ENCODE assay signal across 26 cellular contexts in genomic region chr1:3080236-3080964, GRCh38. TPM values are rescaled to one million over a fixed set of nuclear protein-coding genes. Genes with fewer than 3 reads are reported as not detected.
"Had no signal": no experiment of that assay in that cellular context is flagged by ENCODE, and none has a peak within 500 bp of the region (broad histone marks: within the 10 kb centered on the region; RNA-seq: fewer than 3 reads in every experiment).

No MANE protein-coding gene starts in this region.

- H3K4me3 ChIP-seq: colonic mucosa, heart left ventricle, left lung, vagina had no signal

- H3K36me3 Mint-ChIP-seq: activated naive CD4-positive, alpha-beta T cell treated with anti-CD3 and anti-CD28 coated beads, Interleukin-2, amount 10 ng/mL, durations not matched to agents 7 days and 5 days; mesothelial cell of epicardium; natural killer cell had no signal

- H3K36me3 ChIP-seq: colonic mucosa, heart left ventricle, left lung, vagina had no signal

- DNase-seq: activated CD4-positive, alpha-beta memory T cell treated with anti-CD3 and anti-CD28 coated beads, Interleukin-2, amount 10 ng/mL, durations not matched to agents 7 days and 5 days; activated CD4-positive, alpha-beta T cell treated with anti-CD3 and anti-CD28 coated beads, Interleukin-2, amount 10 ng/mL, durations not matched to agents 24 days and 14 days; activated effector memory CD4-positive, alpha-beta T cell treated with Interleukin-2 at 50 U/mL for 16 hours; activated naive CD4-positive, alpha-beta T cell treated with anti-CD3 and anti-CD28 coated beads, Interleukin-2, amount 10 ng/mL, durations not matched to agents 7 days and 5 days; activated T-cell treated with anti-CD3 and anti-CD28 coated beads, Interleukin-2, amount 50 U/mL, for 72 hours; central memory CD4-positive, alpha-beta T cell; colonic mucosa; heart left ventricle; mammary epithelial cell; natural killer cell; occipital lobe; small intestine; stimulated activated CD4-positive, alpha-beta T cell treated with anti-CD3 and anti-CD28 coated beads, Interleukin-2, amount 100 ng/mL, for 24 hours; stimulated activated naive CD8-positive, alpha-beta T cell treated with anti-CD3 and anti-CD28 coated beads, Interleukin-15, amount 100 ng/mL, for 72 hours; trophoblast cell had no signal

- H3K27ac Mint-ChIP-seq: activated CD4-positive, alpha-beta memory T cell treated with anti-CD3 and anti-CD28 coated beads, Interleukin-2, amount 10 ng/mL, durations not matched to agents 7 days and 5 days; activated CD4-positive, alpha-beta T cell treated with anti-CD3 and anti-CD28 coated beads, Interleukin-2, amount 10 ng/mL, durations not matched to agents 24 days and 14 days; activated naive CD4-positive, alpha-beta T cell treated with anti-CD3 and anti-CD28 coated beads, Interleukin-2, amount 10 ng/mL, durations not matched to agents 7 days and 5 days; activated T-cell treated with anti-CD3 and anti-CD28 coated beads, Interleukin-2, amount 50 U/mL, for 72 hours; mesothelial cell of epicardium; natural killer cell; stimulated activated effector memory CD8-positive, alpha-beta T cell treated with anti-CD3 and anti-CD28 coated beads, Interleukin-12 subunit alpha, Interleukin-12 subunit beta, amount 100 ng/mL, for 72 hours; stimulated activated naive CD8-positive, alpha-beta T cell treated with anti-CD3 and anti-CD28 coated beads, Interleukin-15, amount 100 ng/mL, for 72 hours had no signal

- H3K4me1 ChIP-seq: colonic mucosa, vagina had no signal

- H3K4me3 Mint-ChIP-seq: activated CD4-positive, alpha-beta memory T cell treated with anti-CD3 and anti-CD28 coated beads, Interleukin-2, amount 10 ng/mL, durations not matched to agents 7 days and 5 days; activated CD4-positive, alpha-beta T cell treated with anti-CD3 and anti-CD28 coated beads, Interleukin-2, amount 10 ng/mL, durations not matched to agents 24 days and 14 days; activated naive CD4-positive, alpha-beta T cell treated with anti-CD3 and anti-CD28 coated beads, Interleukin-2, amount 10 ng/mL, durations not matched to agents 7 days and 5 days; activated T-cell treated with anti-CD3 and anti-CD28 coated beads, Interleukin-2, amount 50 U/mL, for 72 hours; mesothelial cell of epicardium; natural killer cell; stimulated activated effector memory CD8-positive, alpha-beta T cell treated with anti-CD3 and anti-CD28 coated beads, Interleukin-12 subunit alpha, Interleukin-12 subunit beta, amount 100 ng/mL, for 72 hours; stimulated activated naive CD8-positive, alpha-beta T cell treated with anti-CD3 and anti-CD28 coated beads, Interleukin-15, amount 100 ng/mL, for 72 hours had no signal

- H3K4me1 Mint-ChIP-seq: activated CD4-positive, alpha-beta memory T cell treated with anti-CD3 and anti-CD28 coated beads, Interleukin-2, amount 10 ng/mL, durations not matched to agents 7 days and 5 days; activated CD4-positive, alpha-beta T cell treated with anti-CD3 and anti-CD28 coated beads, Interleukin-2, amount 10 ng/mL, durations not matched to agents 24 days and 14 days; mesothelial cell of epicardium; natural killer cell; stimulated activated effector memory CD8-positive, alpha-beta T cell treated with anti-CD3 and anti-CD28 coated beads, Interleukin-12 subunit alpha, Interleukin-12 subunit beta, amount 100 ng/mL, for 72 hours had no signal

- H3K9me3 ChIP-seq: colonic mucosa, heart left ventricle, left lung, vagina had no signal

- ATAC-seq: activated CD4-positive, CD25-positive, alpha-beta regulatory T cell treated with anti-CD3 and anti-CD28 coated beads, Interleukin-2, amount 50 U/mL, for 24 hours; activated T-cell treated with anti-CD3 and anti-CD28 coated beads, Interleukin-2, amount 50 U/mL, for 72 hours; heart left ventricle; natural killer cell; sciatic nerve; stimulated activated effector memory CD8-positive, alpha-beta T cell treated with anti-CD3 and anti-CD28 coated beads, Interleukin-12 subunit alpha, Interleukin-12 subunit beta, amount 100 ng/mL, for 72 hours; stimulated activated naive CD8-positive, alpha-beta T cell treated with anti-CD3 and anti-CD28 coated beads, Interleukin-15, amount 100 ng/mL, for 72 hours had no signal

- H3K27me3 ChIP-seq: colonic mucosa, vagina had no signal

- H3K9me3 Mint-ChIP-seq: activated CD4-positive, alpha-beta memory T cell treated with anti-CD3 and anti-CD28 coated beads, Interleukin-2, amount 10 ng/mL, durations not matched to agents 7 days and 5 days; activated CD4-positive, alpha-beta T cell treated with anti-CD3 and anti-CD28 coated beads, Interleukin-2, amount 10 ng/mL, durations not matched to agents 24 days and 14 days; activated naive CD4-positive, alpha-beta T cell treated with anti-CD3 and anti-CD28 coated beads, Interleukin-2, amount 10 ng/mL, durations not matched to agents 7 days and 5 days; activated T-cell treated with anti-CD3 and anti-CD28 coated beads, Interleukin-2, amount 50 U/mL, for 72 hours; mesothelial cell of epicardium; natural killer cell; stimulated activated effector memory CD8-positive, alpha-beta T cell treated with anti-CD3 and anti-CD28 coated beads, Interleukin-12 subunit alpha, Interleukin-12 subunit beta, amount 100 ng/mL, for 72 hours; stimulated activated naive CD8-positive, alpha-beta T cell treated with anti-CD3 and anti-CD28 coated beads, Interleukin-15, amount 100 ng/mL, for 72 hours had no signal

- H3K27ac ChIP-seq: colonic mucosa, left lung, vagina, VCaP had no signal

RNA-seq across cellular contexts. Expression of gene PRDM16, which starts 11.4 kb away (rescaled TPM):
- total RNA-seq: activated CD4-positive, alpha-beta T cell treated with anti-CD3 and anti-CD28 coated beads, Interleukin-2, amount 10 ng/mL, durations not matched to agents 24 days and 14 days; mammary epithelial cell; T-helper 2 cell treated with Interferon-gamma antibody and Interleukin-4, amounts not matched to agents 100 ng/mL and 5 ng/mL, for 36 hours had no signal

RNA-seq across cellular contexts. Expression of gene ACTRT2, which starts 59.1 kb away (rescaled TPM):
- total RNA-seq: activated CD4-positive, alpha-beta memory T cell treated with anti-CD3 and anti-CD28 coated beads, Interleukin-2, amount 10 ng/mL, durations not matched to agents 7 days and 5 days; activated CD4-positive, alpha-beta T cell treated with anti-CD3 and anti-CD28 coated beads, Interleukin-2, amount 10 ng/mL, durations not matched to agents 24 days and 14 days; activated T-cell treated with anti-CD3 and anti-CD28 coated beads, Interleukin-2, amount 50 U/mL, for 72 hours; colonic mucosa; epithelial cell of proximal tubule; fibroblast of villous mesenchyme; heart left ventricle; left lung; mammary epithelial cell; mesothelial cell of epicardium; natural killer cell; occipital lobe; sciatic nerve; T-helper 2 cell treated with Interferon-gamma antibody and Interleukin-4, amounts not matched to agents 100 ng/mL and 5 ng/mL, for 36 hours; vagina had no signal
- polyA plus RNA-seq: heart left ventricle, keratinocyte, mammary epithelial cell, small intestine had no signal
